15 cellular contexts compared by ENCODE assay signal in genomic region chr16:67803894-67804293, GRCh38. TPM values are rescaled to one million over a fixed set of nuclear protein-coding genes. Genes with fewer than 3 reads are reported as not detected.
DNase-seq lines count a peak whose midpoint lies in the region; ATAC-seq, FAIRE-seq and TF ChIP-seq lines count a peak whose summit lies in the region.
"Had no signal": no experiment of that assay in that cellular context is flagged by ENCODE, and none has a peak within 500 bp of the region (broad histone marks: within the 10 kb centered on the region; RNA-seq: fewer than 3 reads in every experiment).

No MANE protein-coding gene starts in this region.

- BruUV-seq in GM12878 (replicated peaks; lab: Mats Ljungman, UMichigan), result no TSS peak

- H3K4me1 ChIP-seq in GM12878 (ENCODE audit: control insufficient read depth, insufficient read depth, low read length), result peaks cover 29% of the 10 kb centered on the region
- H3K4me1 ChIP-seq in mucosa of descending colon (ENCODE audit: low read depth), result peaks cover 18% of the 10 kb centered on the region

- RAD21 ChIA-PET in GM12878 (lab: Charles Lee; ENCODE audit: unreplicated experiment), result interaction anchor here (3.2 kb wide), 1 partner anchor 85 kb away, joined by 12 read pairs; the partner anchor contains the start of gene GFOD2

- no peak overlapping the region for H3K27ac ChIP-seq in GM12878 (ENCODE audit: control insufficient read depth, insufficient read depth)
- H3K27ac ChIP-seq: parathyroid adenoma, thyroid gland had no signal

- CTCF ChIA-PET in GM12878 (lab: Yijun Ruan, JAX), result interaction anchor here (0.6 to 3.8 kb wide), 8 partner anchors 12 to 283 kb away, joined by 3 to 44 read pairs (median 4); no protein-coding TSS in a partner anchor

- POLR2A ChIA-PET in GM12878 (lab: Charles Lee), result interaction anchor here (0.6 to 0.9 kb wide), 8 partner anchors 9 to 291 kb away, joined by 3 to 7 read pairs (median 4); no protein-coding TSS in a partner anchor

- peaks cover 69% of the 10 kb centered on the region for H3K4me1 Mint-ChIP-seq in activated T-cell treated with anti-CD3 and anti-CD28 coated beads, Interleukin-2, amount 50 U/mL, for 72 hours (ENCODE audit: low read depth)
- peaks cover 44 to 65% of the 10 kb centered on the region in 2 donors for H3K4me1 Mint-ChIP-seq in stimulated activated naive B cell treated with anti-CD40 and anti-IgM and Interleukin-4, amounts not matched to agents 10 μg/mL and 1 μg/mL and 100 μg/mL, for 72 hours

- no peaks in the 10 kb centered on the region; the same call in 1 of the 2 replicates for H4K20me1 ChIP-seq in GM12878 (ENCODE audit: control insufficient read depth, insufficient read depth)

- TF ChIP-seq CTCF in GM12878 (IDR thresholded peaks at IDR 0.05 in 2 of 3, conservative IDR thresholded peaks at IDR 0.05 in 1 of 3; ENCODE audit: control insufficient read depth in 2 of 3, extremely low read depth in 1 of 3, insufficient read depth in 1 of 3, low read depth in 3 of 3, low read length in 3 of 3), result no peak
- TF ChIP-seq CTCF in mucosa of descending colon (IDR thresholded peaks at IDR 0.05), result no peak

- no peak overlapping the region for H3K9ac ChIP-seq in GM12878 (ENCODE audit: control insufficient read depth, insufficient read depth, low read length)
- H3K9ac ChIP-seq: parathyroid adenoma had no signal

- no peak overlapping the region for H3K27ac Mint-ChIP-seq in activated T-cell treated with anti-CD3 and anti-CD28 coated beads, Interleukin-2, amount 50 U/mL, for 72 hours
- peak overlapping the region; percentile 96 for H3K27ac Mint-ChIP-seq in stimulated activated naive B cell treated with anti-CD40 and anti-IgM and Interleukin-4, amounts not matched to agents 10 μg/mL and 1 μg/mL and 100 μg/mL, for 72 hours
- H3K27ac Mint-ChIP-seq: endodermal cell had no signal

- TF ChIP-seq EP300 in GM12878 (IDR thresholded peaks at IDR 0.05; ENCODE audit: borderline replicate concordance in 1 of 2, control insufficient read depth in 1 of 2, low read depth in 2 of 2, low read length in 2 of 2), result no peak

- SMC1A ChIA-PET in GM12878 (lab: Charles Lee; ENCODE audit: uncharacterized antibody, unreplicated experiment), result interaction anchor here (0.7 to 1.7 kb wide), 6 partner anchors 11 to 328 kb away, joined by 3 to 4 read pairs (median 3); no protein-coding TSS in a partner anchor

- peaks cover 59% of the 10 kb centered on the region for H3K79me2 ChIP-seq in GM12878 (ENCODE audit: control insufficient read depth, insufficient read depth, low read length)

- no peak overlapping the region for H2AFZ ChIP-seq in GM12878 (ENCODE audit: control insufficient read depth, low read depth, low read length)
- H2AFZ ChIP-seq: parathyroid adenoma had no signal

- FAIRE-seq in GM12878 (lab: Jason Lieb, UNC), result no peak

- peaks cover 9 to 21% of the 10 kb centered on the region in 2 donors for H3K36me3 Mint-ChIP-seq in activated T-cell treated with anti-CD3 and anti-CD28 coated beads, Interleukin-2, amount 50 U/mL, for 72 hours (ENCODE audit: insufficient read depth in 2 of 2)
- peaks cover 28 to 42% of the 10 kb centered on the region in 2 donors for H3K36me3 Mint-ChIP-seq in stimulated activated naive B cell treated with anti-CD40 and anti-IgM and Interleukin-4, amounts not matched to agents 10 μg/mL and 1 μg/mL and 100 μg/mL, for 72 hours

- DNase-seq in activated T-cell treated with anti-CD3 and anti-CD28 coated beads, Interleukin-2, amount 50 U/mL, for 72 hours, result peak; percentile 32 to 42
- DNase-seq in activated T-cell treated with anti-CD3 and anti-CD28 coated beads for 4 hours, result no peak
- DNase-seq in MV-4-11 (lab: John Stamatoyannopoulos, UW), result peak; percentile 56
- DNase-seq in GM12878 (ENCODE audit: low read depth, low spot score), result no peak
- DNase-seq in stimulated activated naive B cell treated with anti-CD40 and anti-IgM and Interleukin-4, amounts not matched to agents 10 μg/mL and 1 μg/mL and 100 μg/mL, for 72 hours, result peak; percentile 62
- DNase-seq in mucosa of descending colon, result no peak
- DNase-seq: activated naive CD4-positive, alpha-beta T cell treated with Interleukin-2 at 50 U/mL for 16 hours; central memory CD4-positive, alpha-beta T cell; endodermal cell; mesenchymal stem cell; MG63; thyroid gland had no signal

- peak overlapping the region; percentile 94; the same call in 1 of the 2 replicates for H3K4me3 ChIP-seq in GM12878
- H3K4me3 ChIP-seq in mucosa of descending colon, result no peak overlapping the region
- H3K4me3 ChIP-seq: MG63, thyroid gland had no signal

- H3K27me3 ChIP-seq in GM12878 (replicated peaks in 1 of 2; ENCODE audit: control insufficient read depth in 2 of 2, insufficient read depth in 2 of 2, low read length in 1 of 2), result no peaks in the 10 kb centered on the region
- H3K27me3 ChIP-seq: MG63, thyroid gland had no signal

- no peak for TF ChIP-seq POLR2A in GM12878 (IDR thresholded peaks at IDR 0.05; ENCODE audit: low read depth, low read length)

- no peak for ATAC-seq in activated T-cell treated with anti-CD3 and anti-CD28 coated beads, Interleukin-2, amount 50 U/mL, for 72 hours (replicated peaks in 1 of 2)
- ATAC-seq in GM12878 (peak; percentile 14), HG03460 (IDR thresholded peaks at IDR 0.05; ENCODE audit: unreplicated experiment) (no peak), GM18861 (IDR thresholded peaks at IDR 0.05; ENCODE audit: unreplicated experiment) (no peak), mucosa of descending colon (no peak)
- ATAC-seq in stimulated activated naive B cell treated with anti-CD40 and anti-IgM and Interleukin-4, amounts not matched to agents 10 μg/mL and 1 μg/mL and 100 μg/mL, for 72 hours (replicated peaks), result peak; percentile 49 to 52

- in situ Hi-C loops in GM12878 (cut with MboI), result no loop called here

- H3K9me3 Mint-ChIP-seq in activated T-cell treated with anti-CD3 and anti-CD28 coated beads, Interleukin-2, amount 50 U/mL, for 72 hours, result no peaks in the 10 kb centered on the region
- peaks cover 0 to 1% of the 10 kb centered on the region in 2 donors for H3K9me3 Mint-ChIP-seq in stimulated activated naive B cell treated with anti-CD40 and anti-IgM and Interleukin-4, amounts not matched to agents 10 μg/mL and 1 μg/mL and 100 μg/mL, for 72 hours
- H3K9me3 Mint-ChIP-seq: endodermal cell had no signal

- intact Hi-C loops in GM12878 (cut with micrococcal nuclease; ENCODE audit: unreplicated experiment) (no loop called here), mucosa of descending colon (cut with DNase I, micrococcal nuclease) (no loop called here)

- 28% methylated on average over 3 of the region's 3 CpGs for WGBS in GM12878 (ENCODE audit: insufficient coverage, insufficient replicate concordance, low lambda C conversion rate, missing lambda C conversion rate)

- H3K9me3 ChIP-seq in GM12878 (replicated peaks; ENCODE audit: control insufficient read depth, insufficient read depth, low read length) (no peaks in the 10 kb centered on the region), mucosa of descending colon (no peaks in the 10 kb centered on the region)
- H3K9me3 ChIP-seq: MG63, thyroid gland had no signal

- peak overlapping the region; percentile 42 to 53 for H3K4me3 Mint-ChIP-seq in activated T-cell treated with anti-CD3 and anti-CD28 coated beads, Interleukin-2, amount 50 U/mL, for 72 hours
- peak overlapping the region; percentile 69 to 95 for H3K4me3 Mint-ChIP-seq in stimulated activated naive B cell treated with anti-CD40 and anti-IgM and Interleukin-4, amounts not matched to agents 10 μg/mL and 1 μg/mL and 100 μg/mL, for 72 hours
- H3K4me3 Mint-ChIP-seq: endodermal cell had no signal

- no peak for TF ChIP-seq RAD21 in GM12878 (IDR thresholded peaks at IDR 0.05; ENCODE audit: insufficient read depth, low read depth, low read length)

- peak overlapping the region; percentile 28 for H3K4me2 ChIP-seq in GM12878 (ENCODE audit: control insufficient read depth, insufficient read depth)

- no peaks in the 10 kb centered on the region for H3K27me3 Mint-ChIP-seq in activated T-cell treated with anti-CD3 and anti-CD28 coated beads, Interleukin-2, amount 50 U/mL, for 72 hours (ENCODE audit: low read depth)
- H3K27me3 Mint-ChIP-seq in stimulated activated naive B cell treated with anti-CD40 and anti-IgM and Interleukin-4, amounts not matched to agents 10 μg/mL and 1 μg/mL and 100 μg/mL, for 72 hours, result no peaks in the 10 kb centered on the region

- H3K36me3 ChIP-seq in GM12878 (ENCODE audit: control insufficient read depth in 2 of 2, insufficient read depth in 2 of 2, low read length in 1 of 2) (peaks cover 1 to 2% of the 10 kb centered on the region in 2 experiments; a peak in 3 of 4 replicates), mucosa of descending colon (ENCODE audit: low read depth) (no peaks in the 10 kb centered on the region)
- H3K36me3 ChIP-seq: MG63, thyroid gland had no signal

RNA-seq across cellular contexts. Expression of gene RANBP10, which starts 2.5 kb away (rescaled TPM):
- 10 to 100 TPM; 17.1 to 24.8 TPM for total RNA-seq in activated T-cell treated with anti-CD3 and anti-CD28 coated beads, Interleukin-2, amount 50 U/mL, for 72 hours
- 31.0 and 31.9 TPM in 2 replicates for total RNA-seq in GM12878 (2013; cell fraction: nucleolus; rRNA removed)
- total RNA-seq in GM12878 (2014; rRNA removed) (4.8 and 6.8 TPM in 2 replicates), GM12878 (2014; rRNA removed; fragmentation: Illumina TruSeq; extraction: Trizol) (5.4 and 5.5 TPM in 2 replicates), GM12878 (2021) (20.4 and 20.6 TPM in 2 replicates), mucosa of descending colon (10 to 100 TPM; 19.6 to 24.1 (median 20.6) TPM)
- 6.5 TPM for polyA plus RNA-seq in GM12878 (2011; ENCODE audit: low read depth)
- polyA plus RNA-seq in GM12878 (2011; rRNA removed) (7.4 and 14.5 TPM in 2 replicates), GM12878 (2014; fragmentation: Illumina TruSeq; extraction: Trizol) (11.8 and 15.6 TPM in 2 replicates), GM12878 (2014; fragmentation: Nextera tagmentation; extraction: Ambion mirVana) (1 to 10 TPM; 1.2 to 2.0 TPM), GM12878 (2014; rRNA removed) (16.5 and 18.5 TPM in 2 replicates), GM12878 (2016; fragmentation: Nextera tagmentation; extraction: Ambion mirVana) (10 to 100 TPM in 1 of 2 experiments, 1 to 10 TPM in 1; 9.9 to 11.7 TPM)
- polyA plus RNA-seq in GM12878 (2011; cell fraction: cytosol; rRNA removed), result 12.2 and 14.3 TPM in 2 replicates
- polyA plus RNA-seq in GM12878 (2011; cell fraction: nucleus; rRNA removed), result 52.4 and 56.6 TPM in 2 replicates
- 10.0 and 10.2 TPM in 2 replicates for polyA plus RNA-seq in GM12878 (2012)
- 22.5 and 25.5 TPM in 2 replicates for polyA minus RNA-seq in GM12878 (2011; rRNA and poly(A)+ RNA removed)
- 4.0 and 5.7 TPM in 2 replicates for polyA minus RNA-seq in GM12878 (2011; cell fraction: cytosol; rRNA and poly(A)+ RNA removed)
- 16.9 and 19.7 TPM in 2 replicates for polyA minus RNA-seq in GM12878 (2011; cell fraction: nucleus; rRNA and poly(A)+ RNA removed)

RNA-seq across cellular contexts. Expression of gene TSNAXIP1, which starts 2.8 kb away (rescaled TPM):
- under 1 TPM; 0.39 to 0.86 TPM for total RNA-seq in activated T-cell treated with anti-CD3 and anti-CD28 coated beads, Interleukin-2, amount 50 U/mL, for 72 hours
- not detected in 2 replicates for total RNA-seq in GM12878 (2013; cell fraction: nucleolus; rRNA removed)
- total RNA-seq in GM12878 (2014; rRNA removed), result 0.22 and 0.23 TPM in 2 replicates
- total RNA-seq in GM12878 (2014; rRNA removed; fragmentation: Illumina TruSeq; extraction: Trizol), result 0.23 and 0.45 TPM in 2 replicates
- total RNA-seq in GM12878 (2021), result 0.13 and 0.62 TPM in 2 replicates
- 0.10 TPM for polyA plus RNA-seq in GM12878 (2011; ENCODE audit: low read depth)
- polyA plus RNA-seq in GM12878 (2011; rRNA removed), result 0.19 and 0.20 TPM in 2 replicates
- polyA plus RNA-seq in GM12878 (2011; cell fraction: cytosol; rRNA removed), result 0.13 and 0.25 TPM in 2 replicates
- polyA plus RNA-seq in GM12878 (2011; cell fraction: nucleus; rRNA removed), result 1.9 and 2.2 TPM in 2 replicates
- polyA plus RNA-seq in GM12878 (2012), result 0.14 and 0.30 TPM in 2 replicates
- 0.16 TPM in 1 of 2 replicates, not detected in the other for polyA plus RNA-seq in GM12878 (2014; fragmentation: Illumina TruSeq; extraction: Trizol)
- under 1 TPM in 1 of 2 experiments, not detected in 1; 0.09 TPM for polyA plus RNA-seq in GM12878 (2014; fragmentation: Nextera tagmentation; extraction: Ambion mirVana)
- polyA plus RNA-seq in GM12878 (2014; rRNA removed), result 0.37 and 1.2 TPM in 2 replicates
- under 1 TPM; 0.48 to 0.63 TPM for polyA plus RNA-seq in GM12878 (2016; fragmentation: Nextera tagmentation; extraction: Ambion mirVana)
- polyA minus RNA-seq in GM12878 (2011; rRNA and poly(A)+ RNA removed), result 0.15 and 0.51 TPM in 2 replicates
- polyA minus RNA-seq in GM12878 (2011; cell fraction: cytosol; rRNA and poly(A)+ RNA removed), result not detected in 2 replicates
- polyA minus RNA-seq in GM12878 (2011; cell fraction: nucleus; rRNA and poly(A)+ RNA removed), result 0.36 and 1.1 TPM in 2 replicates
- 1 to 10 TPM in 1 of 3 donors, under 1 TPM in 2; 0.41 to 2.0 (median 0.48) TPM for total RNA-seq in mucosa of descending colon

RNA-seq across cellular contexts. Expression of gene THAP11, which starts 38.2 kb away (rescaled TPM):
- total RNA-seq in activated T-cell treated with anti-CD3 and anti-CD28 coated beads, Interleukin-2, amount 50 U/mL, for 72 hours, result 10 to 100 TPM; 31.7 to 39.2 TPM
- 7.5 and 9.4 TPM in 2 replicates for total RNA-seq in GM12878 (2013; cell fraction: nucleolus; rRNA removed)
- 31.9 and 35.8 TPM in 2 replicates for total RNA-seq in GM12878 (2014; rRNA removed)
- total RNA-seq in GM12878 (2014; rRNA removed; fragmentation: Illumina TruSeq; extraction: Trizol), result 12.7 and 13.6 TPM in 2 replicates
- 27.3 and 30.0 TPM in 2 replicates for total RNA-seq in GM12878 (2021)
- 10.3 TPM for polyA plus RNA-seq in GM12878 (2011; ENCODE audit: low read depth)
- 21.9 and 30.6 TPM in 2 replicates for polyA plus RNA-seq in GM12878 (2011; rRNA removed)
- polyA plus RNA-seq in GM12878 (2011; cell fraction: cytosol; rRNA removed), result 33.7 and 42.8 TPM in 2 replicates
- polyA plus RNA-seq in GM12878 (2011; cell fraction: nucleus; rRNA removed), result 18.9 and 22.1 TPM in 2 replicates
- 14.7 and 15.7 TPM in 2 replicates for polyA plus RNA-seq in GM12878 (2012)
- 6.5 and 10.9 TPM in 2 replicates for polyA plus RNA-seq in GM12878 (2014; fragmentation: Illumina TruSeq; extraction: Trizol)
- 1 to 10 TPM; 2.5 to 7.7 TPM for polyA plus RNA-seq in GM12878 (2014; fragmentation: Nextera tagmentation; extraction: Ambion mirVana)
- 27.5 TPM in 2 replicates for polyA plus RNA-seq in GM12878 (2014; rRNA removed)
- 10 to 100 TPM; 15.3 to 36.7 TPM for polyA plus RNA-seq in GM12878 (2016; fragmentation: Nextera tagmentation; extraction: Ambion mirVana)
- 20.9 and 25.8 TPM in 2 replicates for polyA minus RNA-seq in GM12878 (2011; rRNA and poly(A)+ RNA removed)
- 9.9 and 13.7 TPM in 2 replicates for polyA minus RNA-seq in GM12878 (2011; cell fraction: cytosol; rRNA and poly(A)+ RNA removed)
- 7.6 and 9.6 TPM in 2 replicates for polyA minus RNA-seq in GM12878 (2011; cell fraction: nucleus; rRNA and poly(A)+ RNA removed)
- total RNA-seq in mucosa of descending colon, result 10 to 100 TPM; 18.1 to 43.3 (median 20.5) TPM

RNA-seq across cellular contexts. Expression of gene NUTF2, which starts 42.8 kb away (rescaled TPM):
- total RNA-seq in activated T-cell treated with anti-CD3 and anti-CD28 coated beads, Interleukin-2, amount 50 U/mL, for 72 hours, result 10 to 100 TPM; 80.8 to 90.1 TPM
- total RNA-seq in GM12878 (2013; cell fraction: nucleolus; rRNA removed), result 39.9 and 49.1 TPM in 2 replicates
- total RNA-seq in GM12878 (2014; rRNA removed) (116 and 120 TPM in 2 replicates), GM12878 (2014; rRNA removed; fragmentation: Illumina TruSeq; extraction: Trizol) (113 and 129 TPM in 2 replicates), GM12878 (2021) (128 and 130 TPM in 2 replicates), mucosa of descending colon (10 to 100 TPM; 56.0 to 69.3 (median 58.0) TPM)
- 66.0 TPM for polyA plus RNA-seq in GM12878 (2011; ENCODE audit: low read depth)
- polyA plus RNA-seq in GM12878 (2011; rRNA removed) (83.7 and 155 TPM in 2 replicates), GM12878 (2014; fragmentation: Illumina TruSeq; extraction: Trizol) (152 and 185 TPM in 2 replicates), GM12878 (2014; fragmentation: Nextera tagmentation; extraction: Ambion mirVana) (100 to 1,000 TPM; 220 to 245 TPM), GM12878 (2014; rRNA removed) (212 and 231 TPM in 2 replicates), GM12878 (2016; fragmentation: Nextera tagmentation; extraction: Ambion mirVana) (100 to 1,000 TPM; 323 to 342 TPM)
- polyA plus RNA-seq in GM12878 (2011; cell fraction: cytosol; rRNA removed), result 219 and 321 TPM in 2 replicates
- 147 and 148 TPM in 2 replicates for polyA plus RNA-seq in GM12878 (2011; cell fraction: nucleus; rRNA removed)
- 129 and 131 TPM in 2 replicates for polyA plus RNA-seq in GM12878 (2012)
- polyA minus RNA-seq in GM12878 (2011; rRNA and poly(A)+ RNA removed), result 273 and 286 TPM in 2 replicates
- polyA minus RNA-seq in GM12878 (2011; cell fraction: cytosol; rRNA and poly(A)+ RNA removed), result 99.0 and 131 TPM in 2 replicates
- polyA minus RNA-seq in GM12878 (2011; cell fraction: nucleus; rRNA and poly(A)+ RNA removed), result 32.8 and 49.0 TPM in 2 replicates

RNA-seq across cellular contexts. Expression of gene CENPT, which starts 43.6 kb away (rescaled TPM):
- 10 to 100 TPM; 43.6 to 59.4 TPM for total RNA-seq in activated T-cell treated with anti-CD3 and anti-CD28 coated beads, Interleukin-2, amount 50 U/mL, for 72 hours
- 55.0 and 58.0 TPM in 2 replicates for total RNA-seq in GM12878 (2013; cell fraction: nucleolus; rRNA removed)
- total RNA-seq in GM12878 (2014; rRNA removed) (26.7 and 29.0 TPM in 2 replicates), GM12878 (2014; rRNA removed; fragmentation: Illumina TruSeq; extraction: Trizol) (14.9 and 15.1 TPM in 2 replicates), GM12878 (2021) (31.4 and 36.6 TPM in 2 replicates), mucosa of descending colon (10 to 100 TPM; 33.2 to 55.0 (median 36.6) TPM)
- polyA plus RNA-seq in GM12878 (2011; ENCODE audit: low read depth), result 15.2 TPM
- polyA plus RNA-seq in GM12878 (2011; rRNA removed) (16.2 and 22.4 TPM in 2 replicates), GM12878 (2014; fragmentation: Illumina TruSeq; extraction: Trizol) (9.4 and 20.1 TPM in 2 replicates), GM12878 (2014; fragmentation: Nextera tagmentation; extraction: Ambion mirVana) (1 to 10 TPM; 1.1 to 5.7 TPM), GM12878 (2014; rRNA removed) (44.4 and 51.2 TPM in 2 replicates), GM12878 (2016; fragmentation: Nextera tagmentation; extraction: Ambion mirVana) (10 to 100 TPM; 41.7 to 45.7 TPM)
- polyA plus RNA-seq in GM12878 (2011; cell fraction: cytosol; rRNA removed), result 29.9 and 40.6 TPM in 2 replicates
- 311 and 313 TPM in 2 replicates for polyA plus RNA-seq in GM12878 (2011; cell fraction: nucleus; rRNA removed)
- 30.9 and 36.2 TPM in 2 replicates for polyA plus RNA-seq in GM12878 (2012)
- polyA minus RNA-seq in GM12878 (2011; rRNA and poly(A)+ RNA removed), result 8.7 and 19.5 TPM in 2 replicates
- 8.7 and 11.4 TPM in 2 replicates for polyA minus RNA-seq in GM12878 (2011; cell fraction: cytosol; rRNA and poly(A)+ RNA removed)
- 29.0 and 39.4 TPM in 2 replicates for polyA minus RNA-seq in GM12878 (2011; cell fraction: nucleus; rRNA and poly(A)+ RNA removed)

Comparison
In these comparisons a context has a peak if more than half of its experiments do, and no peak if none do; other contexts are left out.
1. DNase-seq: peak in activated T-cell treated with anti-CD3 and anti-CD28 coated beads, Interleukin-2, amount 50 U/mL, for 72 hours (2 of 2), MV-4-11 (single experiment) and stimulated activated naive B cell treated with anti-CD40 and anti-IgM and Interleukin-4, amounts not matched to agents 10 μg/mL and 1 μg/mL and 100 μg/mL, for 72 hours (single experiment); none in activated T-cell treated with anti-CD3 and anti-CD28 coated beads for 4 hours (single experiment), GM12878 (single experiment) and mucosa of descending colon (0 of 3).
2. ATAC-seq: peak in GM12878 (single experiment) and stimulated activated naive B cell treated with anti-CD40 and anti-IgM and Interleukin-4, amounts not matched to agents 10 μg/mL and 1 μg/mL and 100 μg/mL, for 72 hours (2 of 2); none in activated T-cell treated with anti-CD3 and anti-CD28 coated beads, Interleukin-2, amount 50 U/mL, for 72 hours (0 of 2), HG03460 (single experiment), GM18861 (single experiment) and mucosa of descending colon (single experiment).